ENCODE assay signal across 2 cellular contexts in the genomic region with DNA sequence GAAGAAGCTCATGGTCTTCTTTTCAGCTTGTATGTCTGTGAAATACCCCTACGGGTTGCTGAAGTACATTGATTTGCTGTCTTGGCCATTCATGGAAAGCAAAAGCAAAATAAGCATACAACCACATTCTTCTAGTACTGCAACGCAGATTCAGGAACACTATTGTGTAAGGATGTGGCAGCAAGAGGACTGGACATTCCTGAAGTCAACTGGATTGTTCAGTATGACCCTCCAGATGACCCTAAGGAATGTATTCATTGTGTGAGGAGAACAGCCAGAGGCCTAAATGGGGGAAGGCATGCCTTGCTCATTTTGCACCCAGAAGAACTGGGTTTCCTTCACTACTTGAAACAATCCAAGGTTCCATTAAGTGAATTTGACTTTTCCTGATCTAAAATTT.
TF ChIP-seq lines count a peak whose summit lies in the region.

No MANE protein-coding gene starts in this region.

TF ChIP-seq in endothelial cell of umbilical vein, 7 proteins besides CTCF, POLR2A, EP300 and RAD21 (continued from another document):
- TF ChIP-seq POLR2AphosphoS5 (IDR thresholded peaks at IDR 0.05; ENCODE audit: insufficient read depth, low read depth, low read length), result no peak
- no peak for TF ChIP-seq GATA2 (IDR thresholded peaks at IDR 0.05; ENCODE audit: insufficient read depth, insufficient read length, low read depth, low read length)
- TF ChIP-seq JUN (IDR thresholded peaks at IDR 0.05; ENCODE audit: borderline replicate concordance, insufficient read depth, insufficient read length, low read depth), result no peak
- no peak for TF ChIP-seq MYC (IDR thresholded peaks at IDR 0.05; ENCODE audit: low read depth, low read length)
- TF ChIP-seq EZH2 (IDR thresholded peaks at IDR 0.05; ENCODE audit: borderline replicate concordance, low read depth, low read length, severe bottlenecking), result no peak

TF ChIP-seq in SK-N-SH, 30 proteins besides CTCF, POLR2A, EP300 and RAD21 (continued from another document):
- TF ChIP-seq YY1 (IDR thresholded peaks at IDR 0.05; ENCODE audit: low read depth) (no peak), POLR2AphosphoS5 (IDR thresholded peaks at IDR 0.05; ENCODE audit: low read depth, low read length) (no peak), MEF2A (IDR thresholded peaks at IDR 0.05; ENCODE audit: borderline replicate concordance, low read depth) (no peak), FOXJ3 (CRISPR knock-in tag; IDR thresholded peaks at IDR 0.05) (no peak), TAF1 (IDR thresholded peaks at IDR 0.05; ENCODE audit: borderline replicate concordance, low read depth, low read length) (no peak), GATA2 (CRISPR knock-in tag; IDR thresholded peaks at IDR 0.05) (no peak), SMC3 (IDR thresholded peaks at IDR 0.05; ENCODE audit: low read depth, low read length) (no peak), GABPA (IDR thresholded peaks at IDR 0.05; ENCODE audit: low read depth) (no peak), RXRA (IDR thresholded peaks at IDR 0.05; ENCODE audit: borderline replicate concordance, low read depth) (no peak), RFX5 (IDR thresholded peaks at IDR 0.05; ENCODE audit: low read length) (no peak), TCF12 (IDR thresholded peaks at IDR 0.05) (no peak), ELF1 (IDR thresholded peaks at IDR 0.05) (no peak)
- TF ChIP-seq, protein P1, sequence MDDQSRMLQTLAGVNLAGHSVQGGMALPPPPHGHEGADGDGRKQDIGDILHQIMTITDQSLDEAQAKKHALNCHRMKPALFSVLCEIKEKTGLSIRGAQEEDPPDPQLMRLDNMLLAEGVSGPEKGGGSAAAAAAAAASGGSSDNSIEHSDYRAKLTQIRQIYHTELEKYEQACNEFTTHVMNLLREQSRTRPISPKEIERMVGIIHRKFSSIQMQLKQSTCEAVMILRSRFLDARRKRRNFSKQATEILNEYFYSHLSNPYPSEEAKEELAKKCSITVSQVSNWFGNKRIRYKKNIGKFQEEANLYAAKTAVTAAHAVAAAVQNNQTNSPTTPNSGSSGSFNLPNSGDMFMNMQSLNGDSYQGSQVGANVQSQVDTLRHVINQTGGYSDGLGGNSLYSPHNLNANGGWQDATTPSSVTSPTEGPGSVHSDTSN (IDR thresholded peaks at IDR 0.05), result no peak
- TF ChIP-seq, protein P2, sequence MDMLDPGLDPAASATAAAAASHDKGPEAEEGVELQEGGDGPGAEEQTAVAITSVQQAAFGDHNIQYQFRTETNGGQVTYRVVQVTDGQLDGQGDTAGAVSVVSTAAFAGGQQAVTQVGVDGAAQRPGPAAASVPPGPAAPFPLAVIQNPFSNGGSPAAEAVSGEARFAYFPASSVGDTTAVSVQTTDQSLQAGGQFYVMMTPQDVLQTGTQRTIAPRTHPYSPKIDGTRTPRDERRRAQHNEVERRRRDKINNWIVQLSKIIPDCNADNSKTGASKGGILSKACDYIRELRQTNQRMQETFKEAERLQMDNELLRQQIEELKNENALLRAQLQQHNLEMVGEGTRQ (IDR thresholded peaks at IDR 0.05; ENCODE audit: borderline replicate concordance, low read depth, low read length), result no peak
- TF ChIP-seq, protein P3, sequence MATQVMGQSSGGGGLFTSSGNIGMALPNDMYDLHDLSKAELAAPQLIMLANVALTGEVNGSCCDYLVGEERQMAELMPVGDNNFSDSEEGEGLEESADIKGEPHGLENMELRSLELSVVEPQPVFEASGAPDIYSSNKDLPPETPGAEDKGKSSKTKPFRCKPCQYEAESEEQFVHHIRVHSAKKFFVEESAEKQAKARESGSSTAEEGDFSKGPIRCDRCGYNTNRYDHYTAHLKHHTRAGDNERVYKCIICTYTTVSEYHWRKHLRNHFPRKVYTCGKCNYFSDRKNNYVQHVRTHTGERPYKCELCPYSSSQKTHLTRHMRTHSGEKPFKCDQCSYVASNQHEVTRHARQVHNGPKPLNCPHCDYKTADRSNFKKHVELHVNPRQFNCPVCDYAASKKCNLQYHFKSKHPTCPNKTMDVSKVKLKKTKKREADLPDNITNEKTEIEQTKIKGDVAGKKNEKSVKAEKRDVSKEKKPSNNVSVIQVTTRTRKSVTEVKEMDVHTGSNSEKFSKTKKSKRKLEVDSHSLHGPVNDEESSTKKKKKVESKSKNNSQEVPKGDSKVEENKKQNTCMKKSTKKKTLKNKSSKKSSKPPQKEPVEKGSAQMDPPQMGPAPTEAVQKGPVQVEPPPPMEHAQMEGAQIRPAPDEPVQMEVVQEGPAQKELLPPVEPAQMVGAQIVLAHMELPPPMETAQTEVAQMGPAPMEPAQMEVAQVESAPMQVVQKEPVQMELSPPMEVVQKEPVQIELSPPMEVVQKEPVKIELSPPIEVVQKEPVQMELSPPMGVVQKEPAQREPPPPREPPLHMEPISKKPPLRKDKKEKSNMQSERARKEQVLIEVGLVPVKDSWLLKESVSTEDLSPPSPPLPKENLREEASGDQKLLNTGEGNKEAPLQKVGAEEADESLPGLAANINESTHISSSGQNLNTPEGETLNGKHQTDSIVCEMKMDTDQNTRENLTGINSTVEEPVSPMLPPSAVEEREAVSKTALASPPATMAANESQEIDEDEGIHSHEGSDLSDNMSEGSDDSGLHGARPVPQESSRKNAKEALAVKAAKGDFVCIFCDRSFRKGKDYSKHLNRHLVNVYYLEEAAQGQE (IDR thresholded peaks at IDR 0.05; ENCODE audit: low read depth, low read length), result no peak
- TF ChIP-seq, protein P4, sequence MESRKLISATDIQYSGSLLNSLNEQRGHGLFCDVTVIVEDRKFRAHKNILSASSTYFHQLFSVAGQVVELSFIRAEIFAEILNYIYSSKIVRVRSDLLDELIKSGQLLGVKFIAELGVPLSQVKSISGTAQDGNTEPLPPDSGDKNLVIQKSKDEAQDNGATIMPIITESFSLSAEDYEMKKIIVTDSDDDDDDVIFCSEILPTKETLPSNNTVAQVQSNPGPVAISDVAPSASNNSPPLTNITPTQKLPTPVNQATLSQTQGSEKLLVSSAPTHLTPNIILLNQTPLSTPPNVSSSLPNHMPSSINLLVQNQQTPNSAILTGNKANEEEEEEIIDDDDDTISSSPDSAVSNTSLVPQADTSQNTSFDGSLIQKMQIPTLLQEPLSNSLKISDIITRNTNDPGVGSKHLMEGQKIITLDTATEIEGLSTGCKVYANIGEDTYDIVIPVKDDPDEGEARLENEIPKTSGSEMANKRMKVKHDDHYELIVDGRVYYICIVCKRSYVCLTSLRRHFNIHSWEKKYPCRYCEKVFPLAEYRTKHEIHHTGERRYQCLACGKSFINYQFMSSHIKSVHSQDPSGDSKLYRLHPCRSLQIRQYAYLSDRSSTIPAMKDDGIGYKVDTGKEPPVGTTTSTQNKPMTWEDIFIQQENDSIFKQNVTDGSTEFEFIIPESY (IDR thresholded peaks at IDR 0.05; ENCODE audit: borderline replicate concordance, low read depth), result no peak
